24 cellular contexts compared by ENCODE assay signal in the genomic region with DNA sequence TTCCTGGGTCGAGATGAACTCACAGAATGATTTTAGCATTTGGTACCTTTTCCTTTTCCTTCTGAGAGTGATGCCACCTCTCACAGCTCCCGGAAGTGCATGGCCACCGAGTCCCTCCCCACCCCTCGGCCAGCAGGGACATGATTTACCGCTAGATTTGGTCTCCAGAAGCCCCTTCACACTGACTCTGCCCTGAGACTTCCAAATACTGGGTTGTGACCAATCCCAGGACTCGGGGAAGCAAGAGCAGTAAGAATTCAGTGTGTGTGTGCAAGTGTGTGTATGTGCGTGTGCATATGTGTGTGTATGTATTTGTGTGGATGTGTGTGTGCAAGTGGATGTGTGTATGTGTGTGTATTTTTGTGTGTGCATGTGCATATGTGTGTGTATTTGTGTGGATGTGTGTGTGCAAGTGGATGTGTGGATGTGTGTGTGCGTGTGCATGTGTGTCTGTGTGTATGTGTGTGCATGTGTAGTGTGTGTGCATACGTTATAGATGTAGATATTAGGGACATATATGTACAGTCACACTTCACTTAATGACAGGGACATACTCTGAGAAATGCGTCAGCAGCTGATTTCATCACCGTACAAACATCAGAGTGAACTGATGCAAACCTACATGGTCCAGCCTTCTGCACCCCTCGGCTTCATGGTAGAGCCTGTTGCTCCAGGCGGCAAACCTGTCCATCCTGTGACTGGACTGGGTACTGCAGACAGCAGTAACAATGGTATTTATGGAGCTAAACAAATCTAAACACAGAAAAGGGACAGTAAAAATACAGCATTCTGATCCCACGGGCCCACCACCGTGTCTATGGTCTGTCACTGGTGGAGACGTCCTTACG.
DNase-seq lines count a peak whose midpoint lies in the region; ATAC-seq, FAIRE-seq and TF ChIP-seq lines count a peak whose summit lies in the region.
"Had no signal": no experiment of that assay in that cellular context is flagged by ENCODE, and none has a peak within 500 bp of the region (broad histone marks: within the 10 kb centered on the region; RNA-seq: fewer than 3 reads in every experiment).

No MANE protein-coding gene starts in this region.

- H3K27me3 ChIP-seq in left ventricle myocardium inferior (ENCODE audit: low read depth), result peaks cover 71% of the 10 kb centered on the region
- H3K27me3 ChIP-seq in heart right ventricle, result peaks cover 0 to 49% (median 19%) of the 10 kb centered on the region in 7 donors
- H3K27me3 ChIP-seq in bronchial epithelial cell (ENCODE audit: control insufficient read depth, insufficient read depth, low read length), result no peaks in the 10 kb centered on the region
- peaks cover 16% of the 10 kb centered on the region for H3K27me3 ChIP-seq in lower lobe of right lung (ENCODE audit: low read depth)
- H3K27me3 ChIP-seq: BLaER1 had no signal

- intact Hi-C loops in left ventricle myocardium inferior (cut with micrococcal nuclease), result no loop called here
- intact Hi-C loops in heart right ventricle (cut with DNase I), result loop anchor here in 1 of 10 donors (10.0 kb wide), 1 partner anchor 56 kb away; no protein-coding TSS in a partner anchor
- intact Hi-C loops in lower lobe of right lung (cut with DNase I), result no loop called here

- H3K4me1 ChIP-seq in left ventricle myocardium inferior (no peaks in the 10 kb centered on the region), heart right ventricle (no peaks in the 10 kb centered on the region), lower lobe of right lung (no peaks in the 10 kb centered on the region)

- ATAC-seq in heart right ventricle, result no peak
- ATAC-seq in lower lobe of right lung, result no peak
- ATAC-seq in HG03432 (IDR thresholded peaks at IDR 0.05; ENCODE audit: unreplicated experiment), result no peak

- peak; percentile 3 for DNase-seq in left ventricle myocardium inferior
- no peak for DNase-seq in heart right ventricle
- no peak for DNase-seq in bronchial epithelial cell (ENCODE audit: low read depth)
- peak; percentile 13 for DNase-seq in lower lobe of right lung
- no peak for DNase-seq in SIG-M5 (lab: John Stamatoyannopoulos, UW)
- no peak for DNase-seq in NCI-H774 (lab: John Stamatoyannopoulos, UW)
- DNase-seq in NOMO-1 (lab: John Stamatoyannopoulos, UW; ENCODE audit: unreplicated experiment in 2 of 2), result no peak
- DNase-seq: CD4-positive, CD25-positive, alpha-beta regulatory T cell; H7; HFFc6; MG63; NCI-H2081; NCI-H2227 treated with DMSO at 0.1 percent for 48 hours; NCI-H526 treated with DMSO at 0.1 percent for 48 hours; NK-92 treated with Interleukin-12 subunit alpha and Interleukin-12 subunit beta, amount 100 ng/mL, for 24 hours; PC-9; RPMI8226; SK-N-SH; SW 1271 had no signal

- FAIRE-seq in bronchial epithelial cell (lab: Jason Lieb, UNC), result peak; percentile 82
- FAIRE-seq: A204.1, GM18507 had no signal

- no peaks in the 10 kb centered on the region for H3K9me3 ChIP-seq in left ventricle myocardium inferior (replicated peaks)
- H3K9me3 ChIP-seq in heart right ventricle, result no peaks in the 10 kb centered on the region
- no peaks in the 10 kb centered on the region for H3K9me3 ChIP-seq in lower lobe of right lung
- H3K9me3 ChIP-seq: BLaER1, MG63, SK-N-SH had no signal

- H3K27ac ChIP-seq in left ventricle myocardium inferior (replicated peaks) (no peak overlapping the region), heart right ventricle (no peak overlapping the region), lower lobe of right lung (no peak overlapping the region)
- H3K27ac ChIP-seq: BLaER1, HL-60, PC-9 had no signal

- H3K4me3 ChIP-seq in left ventricle myocardium inferior, result no peak overlapping the region
- no peak overlapping the region for H3K4me3 ChIP-seq in heart right ventricle
- no peak overlapping the region for H3K4me3 ChIP-seq in bronchial epithelial cell (ENCODE audit: low read depth, low read length)
- H3K4me3 ChIP-seq in lower lobe of right lung, result no peak overlapping the region
- H3K4me3 ChIP-seq: BLaER1, MG63, PC-9 had no signal

- no peak for TF ChIP-seq CTCF in left ventricle myocardium inferior (IDR thresholded peaks at IDR 0.05; ENCODE audit: borderline replicate concordance)
- TF ChIP-seq CTCF in heart right ventricle (IDR thresholded peaks at IDR 0.05), result no peak
- no peak for TF ChIP-seq CTCF in bronchial epithelial cell (IDR thresholded peaks at IDR 0.05; ENCODE audit: insufficient read depth, low read length, severe bottlenecking)
- TF ChIP-seq CTCF in lower lobe of right lung (IDR thresholded peaks at IDR 0.05), result no peak

- 76 to 79% methylated on average over 17 of the region's 17 CpGs for WGBS in heart right ventricle, 2 donors

- H3K36me3 ChIP-seq in left ventricle myocardium inferior (no peaks in the 10 kb centered on the region), heart right ventricle (no peaks in the 10 kb centered on the region), bronchial epithelial cell (ENCODE audit: control insufficient read depth, insufficient read depth, low read length) (no peaks in the 10 kb centered on the region), lower lobe of right lung (no peaks in the 10 kb centered on the region)
- H3K36me3 ChIP-seq: BLaER1, MG63 had no signal

Comparison
In these comparisons a context has a peak if more than half of its experiments do, and no peak if none do; other contexts are left out.
1. DNase-seq: peak in left ventricle myocardium inferior (single experiment) and lower lobe of right lung (single experiment); none in heart right ventricle (0 of 2), bronchial epithelial cell (single experiment), SIG-M5 (single experiment), NCI-H774 (single experiment) and NOMO-1 (0 of 2).